25 cellular contexts compared by ENCODE assay signal in genomic region chr20:17798601-17799000, GRCh38.
"Had no signal": no experiment of that assay in that cellular context is flagged by ENCODE, and none has a peak within 500 bp of the region (broad histone marks: within the 10 kb centered on the region; RNA-seq: fewer than 3 reads in every experiment).

No MANE protein-coding gene starts in this region.

- H3K27me3 ChIP-seq: dorsolateral prefrontal cortex, gastrocnemius medialis, heart left ventricle, hepatocyte, neural progenitor cell, right atrium auricular region, sigmoid colon, stomach, thyroid gland had no signal

- H3K9me3 ChIP-seq: gastrocnemius medialis, prostate gland, right atrium auricular region, sigmoid colon, stomach, thyroid gland had no signal

- H3K4me1 Mint-ChIP-seq: neural progenitor cell; stimulated activated effector memory CD8-positive, alpha-beta T cell treated with anti-CD3 and anti-CD28 coated beads, Interleukin-12 subunit alpha, Interleukin-12 subunit beta, amount 100 ng/mL, for 72 hours had no signal

- H2AFZ ChIP-seq: hepatocyte, neural progenitor cell, parathyroid adenoma had no signal

- H3K36me3 ChIP-seq: gastrocnemius medialis, heart left ventricle, neural progenitor cell, prostate gland, right atrium auricular region, sigmoid colon, stomach, thyroid gland had no signal

- ATAC-seq: gastrocnemius medialis; heart left ventricle; left lobe of liver; naive thymus-derived CD4-positive, alpha-beta T cell; stimulated activated effector memory CD8-positive, alpha-beta T cell treated with anti-CD3 and anti-CD28 coated beads, Interleukin-12 subunit alpha, Interleukin-12 subunit beta, amount 100 ng/mL, for 72 hours had no signal

- H3K79me2 ChIP-seq: hepatocyte, parathyroid adenoma had no signal

- H3K27me3 Mint-ChIP-seq: type B pancreatic cell had no signal

- H3K4me2 ChIP-seq: hepatocyte, neural progenitor cell had no signal

- H3K9ac ChIP-seq: neural progenitor cell, parathyroid adenoma had no signal

- H3K27ac ChIP-seq: dorsolateral prefrontal cortex, gastrocnemius medialis, heart left ventricle, hepatocyte, neural progenitor cell, parathyroid adenoma, prostate gland, right atrium auricular region, sigmoid colon, stomach, thyroid gland had no signal

- H3K4me1 ChIP-seq: neural progenitor cell, prostate gland had no signal

- H3K27ac Mint-ChIP-seq: mesothelial cell of epicardium; naive thymus-derived CD4-positive, alpha-beta T cell; neural progenitor cell; stimulated activated effector memory CD8-positive, alpha-beta T cell treated with anti-CD3 and anti-CD28 coated beads, Interleukin-12 subunit alpha, Interleukin-12 subunit beta, amount 100 ng/mL, for 72 hours; type B pancreatic cell had no signal

- H3K4me3 ChIP-seq: dorsolateral prefrontal cortex, gastrocnemius medialis, heart left ventricle, hepatocyte, lung, neural progenitor cell, prostate gland, right atrium auricular region, sigmoid colon, stomach, thyroid gland had no signal

- H3K4me3 Mint-ChIP-seq: mesothelial cell of epicardium; naive thymus-derived CD4-positive, alpha-beta T cell; neural progenitor cell; stimulated activated effector memory CD8-positive, alpha-beta T cell treated with anti-CD3 and anti-CD28 coated beads, Interleukin-12 subunit alpha, Interleukin-12 subunit beta, amount 100 ng/mL, for 72 hours; type B pancreatic cell had no signal

- DNase-seq: central memory CD4-positive, alpha-beta T cell; dorsolateral prefrontal cortex; effector CD4-positive, alpha-beta T cell; foreskin fibroblast; gastrocnemius medialis; heart left ventricle; kidney glomerular epithelial cell; mesenchymal stem cell; naive thymus-derived CD4-positive, alpha-beta T cell; sigmoid colon; stimulated activated CD4-positive, alpha-beta T cell treated with anti-CD3 and anti-CD28 coated beads, Interleukin-2, amount 100 ng/mL, for 24 hours; stimulated activated CD4-positive, alpha-beta T cell treated with anti-CD3 and anti-CD28 coated beads, Interleukin-4, amount 100 ng/mL, for 24 hours; stimulated activated naive CD4-positive, alpha-beta T cell treated with Interleukin-2 at 50 U/mL for 16 hours; stomach had no signal

- H3K36me3 Mint-ChIP-seq: mesothelial cell of epicardium; neural progenitor cell; stimulated activated effector memory CD8-positive, alpha-beta T cell treated with anti-CD3 and anti-CD28 coated beads, Interleukin-12 subunit alpha, Interleukin-12 subunit beta, amount 100 ng/mL, for 72 hours; type B pancreatic cell had no signal
